In genomic region chr3:41575754-41576153, GRCh38 we compare ENCODE assay signal across 26 cellular contexts.
DNase-seq lines count a peak whose midpoint lies in the region; ATAC-seq and TF ChIP-seq lines count a peak whose summit lies in the region.
"Had no signal": no experiment of that assay in that cellular context is flagged by ENCODE, and none has a peak within 500 bp of the region (broad histone marks: within the 10 kb centered on the region; RNA-seq: fewer than 3 reads in every experiment).

No MANE protein-coding gene starts in this region.

- peaks cover 0 to 11% of the 10 kb centered on the region in 2 donors for H3K4me1 ChIP-seq in right atrium auricular region
- H3K4me1 ChIP-seq: Caco-2 had no signal

- H3K36me3 ChIP-seq in right atrium auricular region, result no peaks in the 10 kb centered on the region
- H3K36me3 ChIP-seq: suprapubic skin had no signal

- H3K27me3 ChIP-seq in right atrium auricular region, result no peaks in the 10 kb centered on the region
- H3K27me3 ChIP-seq: suprapubic skin had no signal

- DNase-seq in Ammon's horn (ENCODE audit: low spot score) (peak; percentile 33), NCI-H1092 treated with DMSO at 0.1 percent for 48 hours (lab: John Stamatoyannopoulos, UW) (peak; percentile 76), cerebellar cortex (ENCODE audit: low spot score) (peak; percentile 91), right atrium auricular region (ENCODE audit: low spot score) (no peak), DMS153 treated with DMSO at 0.1 percent for 48 hours (lab: John Stamatoyannopoulos, UW; ENCODE audit: unreplicated experiment) (no peak), NCI-H2196 (lab: John Stamatoyannopoulos, UW; ENCODE audit: unreplicated experiment) (no peak), NCI-H748 (lab: John Stamatoyannopoulos, UW; ENCODE audit: unreplicated experiment) (no peak)
- DNase-seq: ACHN; activated CD4-positive, alpha-beta T cell treated with anti-CD3 and anti-CD28 coated beads for 4 hours; activated CD8-positive, alpha-beta memory T cell treated with anti-CD3 and anti-CD28 coated beads for 24 hours; activated effector memory CD4-positive, alpha-beta T cell treated with anti-CD3 and anti-CD28 coated beads, Interleukin-2, amount 50 U/mL, for 16 hours; activated naive CD8-positive, alpha-beta T cell treated with anti-CD3 and anti-CD28 coated beads for 36 hours; Caco-2; GM23248; islet precursor cell; NCI-H1436 treated with DMSO at 0.1 percent for 48 hours; NCI-H2171 treated with DMSO at 0.1 percent for 48 hours; NCI-H526 treated with DMSO at 0.1 percent for 48 hours; stimulated activated CD4-positive, alpha-beta T cell treated with anti-CD3 and anti-CD28 coated beads, Interleukin-12 subunit alpha, Interleukin-12 subunit beta, amount 100 ng/mL, for 4 hours; stimulated activated CD4-positive, alpha-beta T cell treated with anti-CD3 and anti-CD28 coated beads, Interleukin-4, amount 100 ng/mL, for 24 hours had no signal

- no peak for TF ChIP-seq CTCF in right atrium auricular region (IDR thresholded peaks at IDR 0.05)

- no peaks in the 10 kb centered on the region for H3K9me3 ChIP-seq in right atrium auricular region
- H3K9me3 ChIP-seq: Caco-2, suprapubic skin had no signal

- ATAC-seq in HG03565 (IDR thresholded peaks at IDR 0.05; ENCODE audit: unreplicated experiment), result no peak
- ATAC-seq: stimulated activated effector memory CD8-positive, alpha-beta T cell treated with anti-CD3 and anti-CD28 coated beads, Interleukin-12 subunit alpha, Interleukin-12 subunit beta, amount 100 ng/mL, for 72 hours had no signal

- no peak overlapping the region for H3K4me3 ChIP-seq in right atrium auricular region
- H3K4me3 ChIP-seq: GM23248, lung, suprapubic skin had no signal

- H3K27ac ChIP-seq in right atrium auricular region, result peak overlapping the region; percentile 26 to 30
- H3K27ac ChIP-seq: C4-2B, GM23248, HL-60, suprapubic skin had no signal

Comparison
In these comparisons a context has a peak if more than half of its experiments do, and no peak if none do; other contexts are left out.
1. DNase-seq: peak in Ammon's horn (single experiment), NCI-H1092 treated with DMSO at 0.1 percent for 48 hours (single experiment) and cerebellar cortex (single experiment); none in right atrium auricular region (single experiment), DMS153 treated with DMSO at 0.1 percent for 48 hours (single experiment), NCI-H2196 (single experiment) and NCI-H748 (single experiment).